10 cellular contexts compared by ENCODE assay signal in genomic region chr19:54470991-54471782, GRCh38. TPM values are rescaled to one million over a fixed set of nuclear protein-coding genes. Genes with fewer than 3 reads are reported as not detected.
DNase-seq lines count a peak whose midpoint lies in the region; ATAC-seq and TF ChIP-seq lines count a peak whose summit lies in the region.
"Had no signal": no experiment of that assay in that cellular context is flagged by ENCODE, and none has a peak within 500 bp of the region (broad histone marks: within the 10 kb centered on the region; RNA-seq: fewer than 3 reads in every experiment).

No MANE protein-coding gene starts in this region.

- H3K4me3 Mint-ChIP-seq in mesothelial cell of epicardium: peak overlapping the region; percentile 79

- no peaks in the 10 kb centered on the region for H3K9me3 Mint-ChIP-seq in mesothelial cell of epicardium

- 5% methylated on average over 60 of the region's 60 CpGs for WGBS in urinary bladder

- H3K27me3 Mint-ChIP-seq in mesothelial cell of epicardium (ENCODE audit: low read depth): no peaks in the 10 kb centered on the region

- H3K4me3 ChIP-seq in epithelial cell of esophagus (ENCODE audit: low read length): peak overlapping the region; percentile 58
- H3K4me3 ChIP-seq in urinary bladder (ENCODE audit: low read depth, low read length): peak overlapping the region; percentile 53
- H3K4me3 ChIP-seq: SJSA1 had no signal

- CTCF ChIA-PET in HEK293T (lab: Yijun Ruan, JAX): no interaction called here

- no peaks in the 10 kb centered on the region for H3K4me1 ChIP-seq in urinary bladder (ENCODE audit: insufficient read depth)

- H3K27ac ChIP-seq in urinary bladder (ENCODE audit: low read depth): peak overlapping the region; percentile 85
- H3K27ac ChIP-seq: SJSA1 had no signal

- H3K4me1 Mint-ChIP-seq in mesothelial cell of epicardium: peaks cover 40% of the 10 kb centered on the region

- ATAC-seq in omental fat pad (ENCODE audit: low FRiP score): no peak

- H3K36me3 ChIP-seq in urinary bladder (ENCODE audit: insufficient read depth): no peaks in the 10 kb centered on the region
- H3K36me3 ChIP-seq: SJSA1 had no signal

- DNase-seq in activated effector memory CD4-positive, alpha-beta T cell treated with anti-CD3 and anti-CD28 coated beads, Interleukin-2, amount 50 U/mL, for 16 hours: peak; percentile 65
- DNase-seq in activated effector memory CD4-positive, alpha-beta T cell treated with Interleukin-2 at 50 U/mL for 16 hours: no peak
- DNase-seq in epithelial cell of esophagus (ENCODE audit: low read depth) (peak; percentile 47), mesothelial cell of epicardium (ENCODE audit: low spot score in 2 of 2, unreplicated experiment in 2 of 2) (no peak), HEK293T (ENCODE audit: extremely low spot score) (no peak), mesenteric fat pad (ENCODE audit: low spot score) (no peak), omental fat pad (ENCODE audit: low spot score) (no peak)
- DNase-seq: DND-41 had no signal

- peaks cover 12% of the 10 kb centered on the region for H3K36me3 Mint-ChIP-seq in mesothelial cell of epicardium

- POLR2A ChIA-PET in HEK293T (lab: Yijun Ruan, JAX): no interaction called here

- no peak for TF ChIP-seq CTCF in epithelial cell of esophagus (IDR thresholded peaks at IDR 0.05; ENCODE audit: insufficient read depth, low read depth, low read length, missing control alignments)
- TF ChIP-seq CTCF in mesothelial cell of epicardium (IDR thresholded peaks at IDR 0.05; ENCODE audit: unreplicated experiment): no peak
- TF ChIP-seq CTCF in omental fat pad (IDR thresholded peaks at IDR 0.05): no peak

- peak overlapping the region; percentile 94 for H3K27ac Mint-ChIP-seq in mesothelial cell of epicardium

TF ChIP-seq in HEK293T, 16 proteins besides CTCF, POLR2A, EP300 and RAD21:
- TF ChIP-seq HDGF (IDR thresholded peaks at IDR 0.05; ENCODE audit: borderline replicate concordance) (no peak), NFRKB (IDR thresholded peaks at IDR 0.05) (no peak), CTBP1 (IDR thresholded peaks at IDR 0.05; ENCODE audit: borderline replicate concordance) (no peak), ARNT (IDR thresholded peaks at IDR 0.05) (no peak), BHLHE40 (IDR thresholded peaks at IDR 0.05; ENCODE audit: borderline replicate concordance) (no peak), LEF1 (IDR thresholded peaks at IDR 0.05; ENCODE audit: borderline replicate concordance) (no peak), FOXK2 (IDR thresholded peaks at IDR 0.05) (no peak), ZNF384 (IDR thresholded peaks at IDR 0.05) (no peak), FOXA1 (IDR thresholded peaks at IDR 0.05) (no peak), SUZ12 (IDR thresholded peaks at IDR 0.05) (no peak), FOXM1 (IDR thresholded peaks at IDR 0.05; ENCODE audit: borderline replicate concordance) (no peak), SP1 (IDR thresholded peaks at IDR 0.05) (no peak), L3MBTL2 (conservative IDR thresholded peaks at IDR 0.05) (no peak), TARDBP (IDR thresholded peaks at IDR 0.05) (no peak), ELF4 (IDR thresholded peaks at IDR 0.05) (no peak), PKNOX1 (IDR thresholded peaks at IDR 0.05) (no peak)
TF ChIP-seq in HEK293T: peak in this region for 0.

RNA-seq across cellular contexts. Expression of gene CDC42EP5, which starts 1.9 kb away (rescaled TPM):
- total RNA-seq in mesothelial cell of epicardium: 114 to 126 TPM (median 115 TPM) in 3 replicates
- 31.4 TPM for total RNA-seq in urinary bladder
- 42.4 TPM for polyA plus RNA-seq in urinary bladder
- total RNA-seq in mesenteric fat pad: 38.1 TPM
- 10 to 100 TPM; 12.1 to 24.1 (median 17.4) TPM for total RNA-seq in omental fat pad

RNA-seq across cellular contexts. Expression of gene LENG9, which starts 7.6 kb away (rescaled TPM):
- total RNA-seq in mesothelial cell of epicardium: 5.5 to 6.8 TPM (median 5.8 TPM) in 3 replicates
- total RNA-seq in urinary bladder: 3.3 TPM
- polyA plus RNA-seq in urinary bladder: 6.2 TPM
- 8.3 TPM for total RNA-seq in mesenteric fat pad
- total RNA-seq in omental fat pad: 1 to 10 TPM; 6.6 to 9.1 (median 7.8) TPM

RNA-seq across cellular contexts. Expression of gene LENG8, which starts 22.2 kb away (rescaled TPM):
- total RNA-seq in mesothelial cell of epicardium (296 to 312 TPM (median 307 TPM) in 3 replicates), urinary bladder (49.7 TPM), mesenteric fat pad (141 TPM), omental fat pad (100 to 1,000 TPM in 2 of 4 donors, 10 to 100 TPM in 2; 79.5 to 160 (median 112) TPM)
- polyA plus RNA-seq in urinary bladder: 121 TPM

RNA-seq across cellular contexts. Expression of gene LAIR2, which starts 31.4 kb away (rescaled TPM):
- not detected in 3 replicates for total RNA-seq in mesothelial cell of epicardium
- total RNA-seq in urinary bladder: not detected
- not detected for polyA plus RNA-seq in urinary bladder
- total RNA-seq in mesenteric fat pad: 1.7 TPM
- not detected for total RNA-seq in omental fat pad
- total RNA-seq: SJSA1 had no signal

RNA-seq across cellular contexts. Expression of gene TTYH1, which starts 55.9 kb away (rescaled TPM):
- total RNA-seq in mesothelial cell of epicardium: 4.2 to 6.0 TPM (median 5.2 TPM) in 3 replicates
- total RNA-seq in urinary bladder: 3.6 TPM
- 3.7 TPM for polyA plus RNA-seq in urinary bladder
- not detected for total RNA-seq in mesenteric fat pad
- under 1 TPM in 2 of 4 donors, not detected in 2; 0.28 to 0.84 TPM for total RNA-seq in omental fat pad
- total RNA-seq: SJSA1 had no signal

Comparison
In these comparisons a context has a peak if more than half of its experiments do, and no peak if none do; other contexts are left out.
1. DNase-seq: peak in activated effector memory CD4-positive, alpha-beta T cell treated with anti-CD3 and anti-CD28 coated beads, Interleukin-2, amount 50 U/mL, for 16 hours (single experiment) and epithelial cell of esophagus (single experiment); none in activated effector memory CD4-positive, alpha-beta T cell treated with Interleukin-2 at 50 U/mL for 16 hours (single experiment), mesothelial cell of epicardium (0 of 2), HEK293T (single experiment), mesenteric fat pad (single experiment) and omental fat pad (single experiment).